In the genomic region with DNA sequence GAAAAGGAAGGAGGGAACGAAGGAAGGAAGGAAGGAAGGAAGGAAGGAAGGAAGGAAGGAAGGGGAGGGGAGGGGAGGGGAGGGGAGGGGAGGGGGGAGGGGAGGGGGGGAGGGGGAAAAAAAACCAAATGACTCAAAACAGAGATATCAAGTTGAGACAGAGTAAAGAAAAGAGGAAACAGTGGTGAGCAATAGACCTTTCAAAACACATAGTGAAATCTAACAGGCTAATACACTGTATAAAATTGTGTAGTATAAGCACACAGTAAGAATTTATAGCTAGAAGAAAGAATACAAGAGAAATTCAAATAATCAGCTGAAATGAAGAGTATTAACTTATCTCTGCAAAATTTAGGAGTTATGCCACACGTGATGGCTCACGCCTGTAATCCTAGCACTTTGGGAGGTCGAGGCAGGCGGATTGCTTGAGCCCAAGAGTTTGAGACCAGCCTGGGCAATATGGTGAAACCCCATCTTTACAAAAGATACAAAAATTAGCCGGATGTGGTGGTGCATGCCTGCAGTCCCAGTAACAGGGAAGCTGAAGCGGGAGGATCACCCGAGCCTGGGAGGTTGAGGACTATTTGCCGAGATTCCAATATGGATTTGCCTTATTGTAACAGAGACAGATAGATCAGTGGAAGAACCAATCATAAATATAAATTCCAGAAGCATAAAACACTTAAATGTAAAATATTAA, we compare ENCODE assay signal across 16 cellular contexts. TPM values are rescaled to one million over a fixed set of nuclear protein-coding genes. Genes with fewer than 3 reads are reported as not detected.
DNase-seq lines count a peak whose midpoint lies in the region; ATAC-seq and TF ChIP-seq lines count a peak whose summit lies in the region.
"Had no signal": no experiment of that assay in that cellular context is flagged by ENCODE, and none has a peak within 500 bp of the region (broad histone marks: within the 10 kb centered on the region; RNA-seq: fewer than 3 reads in every experiment).

No MANE protein-coding gene starts in this region.

- no peaks in the 10 kb centered on the region for H3K9me3 Mint-ChIP-seq in natural killer cell treated with Interleukin-12 subunit alpha and Interleukin-12 subunit beta and Interleukin-15 and Interleukin-18, amount 100 ng/mL, for 72 hours
- H3K9me3 Mint-ChIP-seq in natural killer cell, result no peaks in the 10 kb centered on the region
- H3K9me3 Mint-ChIP-seq in activated naive CD8-positive, alpha-beta T cell treated with anti-CD3 and anti-CD28 coated beads, Interleukin-2, amount 10 ng/mL, durations not matched to agents 7 days and 5 days, result peaks cover 1% of the 10 kb centered on the region
- peaks cover 0 to 7% of the 10 kb centered on the region in 2 donors for H3K9me3 Mint-ChIP-seq in stimulated activated naive CD8-positive, alpha-beta T cell treated with anti-CD3 and anti-CD28 coated beads, Interleukin-15, amount 100 ng/mL, for 72 hours

- no peak for DNase-seq in natural killer cell treated with Interleukin-12 subunit alpha and Interleukin-12 subunit beta and Interleukin-15 and Interleukin-18, amount 100 ng/mL, for 72 hours (ENCODE audit: low spot score)
- no peak for DNase-seq in natural killer cell
- peak; percentile 63 for DNase-seq in NB4 (ENCODE audit: low read depth)
- no peak for DNase-seq in activated naive CD8-positive, alpha-beta T cell treated with anti-CD3 and anti-CD28 coated beads, Interleukin-2, amount 10 ng/mL, durations not matched to agents 7 days and 5 days
- no peak for DNase-seq in stimulated activated naive CD8-positive, alpha-beta T cell treated with anti-CD3 and anti-CD28 coated beads, Interleukin-15, amount 100 ng/mL, for 72 hours
- DNase-seq in NCI-H82 treated with DMSO at 0.1 percent for 48 hours (lab: John Stamatoyannopoulos, UW; ENCODE audit: unreplicated experiment), result no peak
- DNase-seq in NCI-H2107 treated with DMSO at 0.1 percent for 48 hours (lab: John Stamatoyannopoulos, UW; ENCODE audit: unreplicated experiment), result no peak
- DNase-seq: colonic mucosa, DMS79 treated with DMSO at 0.1 percent for 48 hours, NCI-H2081, NCI-H748 treated with DMSO at 0.1 percent for 48 hours, WERI-Rb-1 had no signal

- TF ChIP-seq CTCF in natural killer cell (IDR thresholded peaks at IDR 0.05), result no peak
- TF ChIP-seq CTCF in NB4 (IDR thresholded peaks at IDR 0.05; ENCODE audit: low read depth, low read length), result no peak

- POLR2A ChIA-PET in activated naive CD8-positive, alpha-beta T cell treated with anti-CD3 and anti-CD28 coated beads, Interleukin-2, amount 10 ng/mL, durations not matched to agents 7 days and 5 days (lab: Charles Lee), result no interaction called here

- H3K36me3 Mint-ChIP-seq in natural killer cell treated with Interleukin-12 subunit alpha and Interleukin-12 subunit beta and Interleukin-15 and Interleukin-18, amount 100 ng/mL, for 72 hours, result no peaks in the 10 kb centered on the region
- H3K36me3 Mint-ChIP-seq in natural killer cell, result no peaks in the 10 kb centered on the region
- no peaks in the 10 kb centered on the region for H3K36me3 Mint-ChIP-seq in activated naive CD8-positive, alpha-beta T cell treated with anti-CD3 and anti-CD28 coated beads, Interleukin-2, amount 10 ng/mL, durations not matched to agents 7 days and 5 days

- no peak for TF ChIP-seq POLR2A in NB4 (IDR thresholded peaks at IDR 0.05; ENCODE audit: extremely low read depth, insufficient read length)

- H3K27me3 Mint-ChIP-seq in natural killer cell treated with Interleukin-12 subunit alpha and Interleukin-12 subunit beta and Interleukin-15 and Interleukin-18, amount 100 ng/mL, for 72 hours, result no peaks in the 10 kb centered on the region
- no peaks in the 10 kb centered on the region for H3K27me3 Mint-ChIP-seq in natural killer cell (ENCODE audit: low read depth in 2 of 2)
- H3K27me3 Mint-ChIP-seq in activated naive CD8-positive, alpha-beta T cell treated with anti-CD3 and anti-CD28 coated beads, Interleukin-2, amount 10 ng/mL, durations not matched to agents 7 days and 5 days, result peaks cover 3% of the 10 kb centered on the region
- H3K27me3 Mint-ChIP-seq in stimulated activated naive CD8-positive, alpha-beta T cell treated with anti-CD3 and anti-CD28 coated beads, Interleukin-15, amount 100 ng/mL, for 72 hours, result no peaks in the 10 kb centered on the region

- ATAC-seq in natural killer cell treated with Interleukin-12 subunit alpha and Interleukin-12 subunit beta and Interleukin-15 and Interleukin-18, amount 100 ng/mL, for 72 hours, result peak in 1 of 2 donors; percentile 63
- no peak for ATAC-seq in natural killer cell
- ATAC-seq in activated naive CD8-positive, alpha-beta T cell treated with anti-CD3 and anti-CD28 coated beads, Interleukin-2, amount 10 ng/mL, durations not matched to agents 7 days and 5 days (ENCODE audit: low read depth), result peak; percentile 39
- ATAC-seq in stimulated activated naive CD8-positive, alpha-beta T cell treated with anti-CD3 and anti-CD28 coated beads, Interleukin-15, amount 100 ng/mL, for 72 hours, result peak; percentile 89
- ATAC-seq in HG02610 (IDR thresholded peaks at IDR 0.05; ENCODE audit: unreplicated experiment), result no peak
- ATAC-seq: heart left ventricle had no signal

- intact Hi-C loops in natural killer cell (cut with micrococcal nuclease), result no loop called here

- peak overlapping the region; percentile 57 for H3K4me3 Mint-ChIP-seq in natural killer cell treated with Interleukin-12 subunit alpha and Interleukin-12 subunit beta and Interleukin-15 and Interleukin-18, amount 100 ng/mL, for 72 hours
- H3K4me3 Mint-ChIP-seq in natural killer cell, result no peak overlapping the region
- H3K4me3 Mint-ChIP-seq in activated naive CD8-positive, alpha-beta T cell treated with anti-CD3 and anti-CD28 coated beads, Interleukin-2, amount 10 ng/mL, durations not matched to agents 7 days and 5 days, result no peak overlapping the region
- no peak overlapping the region for H3K4me3 Mint-ChIP-seq in stimulated activated naive CD8-positive, alpha-beta T cell treated with anti-CD3 and anti-CD28 coated beads, Interleukin-15, amount 100 ng/mL, for 72 hours

- peaks cover 11 to 12% of the 10 kb centered on the region in 2 donors for H3K4me1 Mint-ChIP-seq in natural killer cell treated with Interleukin-12 subunit alpha and Interleukin-12 subunit beta and Interleukin-15 and Interleukin-18, amount 100 ng/mL, for 72 hours (ENCODE audit: low read depth in 2 of 2)
- H3K4me1 Mint-ChIP-seq in natural killer cell, result peaks cover 8% of the 10 kb centered on the region in 2 donors
- H3K4me1 Mint-ChIP-seq in activated naive CD8-positive, alpha-beta T cell treated with anti-CD3 and anti-CD28 coated beads, Interleukin-2, amount 10 ng/mL, durations not matched to agents 7 days and 5 days, result peaks cover 5% of the 10 kb centered on the region
- peaks cover 9% of the 10 kb centered on the region for H3K4me1 Mint-ChIP-seq in stimulated activated naive CD8-positive, alpha-beta T cell treated with anti-CD3 and anti-CD28 coated beads, Interleukin-15, amount 100 ng/mL, for 72 hours

- peak overlapping the region; percentile 67 to 76 for H3K27ac Mint-ChIP-seq in natural killer cell treated with Interleukin-12 subunit alpha and Interleukin-12 subunit beta and Interleukin-15 and Interleukin-18, amount 100 ng/mL, for 72 hours
- H3K27ac Mint-ChIP-seq in natural killer cell, result peak overlapping the region in 1 of 2 donors; percentile 84
- H3K27ac Mint-ChIP-seq in activated naive CD8-positive, alpha-beta T cell treated with anti-CD3 and anti-CD28 coated beads, Interleukin-2, amount 10 ng/mL, durations not matched to agents 7 days and 5 days, result no peak overlapping the region
- H3K27ac Mint-ChIP-seq in stimulated activated naive CD8-positive, alpha-beta T cell treated with anti-CD3 and anti-CD28 coated beads, Interleukin-15, amount 100 ng/mL, for 72 hours, result peak overlapping the region in 1 of 2 donors; percentile 88

- H3K4me3 ChIP-seq in NB4 (ENCODE audit: low read depth, low read length), result no peak overlapping the region
- H3K4me3 ChIP-seq: ascending aorta, colonic mucosa, heart left ventricle, thoracic aorta had no signal

RNA-seq across cellular contexts. Expression of a gene that starts 21.5 kb away (rescaled TPM):
- total RNA-seq in natural killer cell treated with Interleukin-12 subunit alpha and Interleukin-12 subunit beta and Interleukin-15 and Interleukin-18, amount 100 ng/mL, for 72 hours, result 10 to 100 TPM; 12.5 to 31.7 TPM
- 10 to 100 TPM; 14.1 to 39.0 (median 16.3) TPM for total RNA-seq in natural killer cell
- 10 to 100 TPM; 45.8 to 46.5 TPM for total RNA-seq in activated naive CD8-positive, alpha-beta T cell treated with anti-CD3 and anti-CD28 coated beads, Interleukin-2, amount 10 ng/mL, durations not matched to agents 7 days and 5 days

Comparison
In these comparisons a context has a peak if more than half of its experiments do, and no peak if none do; other contexts are left out.
1. ATAC-seq: peak in activated naive CD8-positive, alpha-beta T cell treated with anti-CD3 and anti-CD28 coated beads, Interleukin-2, amount 10 ng/mL, durations not matched to agents 7 days and 5 days (single experiment) and stimulated activated naive CD8-positive, alpha-beta T cell treated with anti-CD3 and anti-CD28 coated beads, Interleukin-15, amount 100 ng/mL, for 72 hours (single experiment); none in natural killer cell (0 of 3) and HG02610 (single experiment).